ENCODE assay signal across 9 cellular contexts in genomic region chr6:7311171-7311570, GRCh38. TPM values are rescaled to one million over a fixed set of nuclear protein-coding genes. Genes with fewer than 3 reads are reported as not detected.
A peak's percentile ranks its signal among the peaks of the same experiment; 100 is the strongest.
DNase-seq lines count a peak whose midpoint lies in the region; ATAC-seq, FAIRE-seq and TF ChIP-seq lines count a peak whose summit lies in the region.
"Had no signal": no experiment of that assay in that cellular context is flagged by ENCODE, and none has a peak within 500 bp of the region (broad histone marks: within the 10 kb centered on the region; RNA-seq: fewer than 3 reads in every experiment).

No MANE protein-coding gene starts in this region.

- 83% methylated on average over 1 of the region's 1 CpG for WGBS in A549 (ENCODE audit: missing lambda C conversion rate)
- 58% methylated on average over 1 of the region's 1 CpG for WGBS in hepatocyte (ENCODE audit: low lambda C conversion rate, missing lambda C conversion rate)

- H3K27ac Mint-ChIP-seq in activated CD8-positive, alpha-beta T cell treated with anti-CD3 and anti-CD28 coated beads for 36 hours, result no peak overlapping the region

- POLR2A ChIA-PET in A549 (lab: Yijun Ruan, JAX), result interaction anchor here (1.3 kb wide), 1 partner anchor 79 kb away, joined by 4 read pairs; the partner anchor contains the start of genes CAGE1 and RIOK1
- POLR2A ChIA-PET in activated CD8-positive, alpha-beta T cell treated with anti-CD3 and anti-CD28 coated beads for 36 hours (lab: Charles Lee), result interaction anchor here (3.9 kb wide), 1 partner anchor 78 kb away, joined by 22 read pairs; the partner anchor contains the start of genes CAGE1 and RIOK1

- H3K27ac ChIP-seq in A549, result no peak overlapping the region
- H3K27ac ChIP-seq in hepatocyte, result peak overlapping the region; percentile 92

- ATAC-seq in A549, result no peak
- no peak for ATAC-seq in activated CD8-positive, alpha-beta T cell treated with anti-CD3 and anti-CD28 coated beads for 36 hours

- no peak for TF ChIP-seq RAD21 in A549 (conservative IDR thresholded peaks at IDR 0.05 in 1 of 2, IDR thresholded peaks at IDR 0.05 in 1 of 2)

- peaks cover 14% of the 10 kb centered on the region for H4K20me1 ChIP-seq in hepatocyte (ENCODE audit: insufficient read depth, poor library complexity, severe bottlenecking)

- no peak for TF ChIP-seq EP300 in A549 (IDR thresholded peaks at IDR 0.05)

- no peaks in the 10 kb centered on the region for H3K27me3 ChIP-seq in hepatocyte

- H3K36me3 ChIP-seq in hepatocyte (replicated peaks; ENCODE audit: insufficient read depth, low read depth), result peaks cover 2% of the 10 kb centered on the region

- intact Hi-C loops in activated CD8-positive, alpha-beta T cell treated with anti-CD3 and anti-CD28 coated beads for 36 hours (cut with micrococcal nuclease), result loop anchor here (10.0 kb wide), 1 partner anchor 74 kb away; the partner anchor contains the start of genes CAGE1 and RIOK1

- H3K4me3 ChIP-seq in A549 (peak overlapping the region; percentile 100; the same call in 2 of the 3 replicates), hepatocyte (peak overlapping the region; percentile 64)

- FAIRE-seq in A549 (lab: Jason Lieb, UNC) (no peak), GM19239 (lab: Jason Lieb, UNC) (peak; percentile 37)

- DNase-seq in A549 (ENCODE audit: low read depth in 1 of 2, low spot score in 1 of 2) (no peak), GM19239 (ENCODE audit: insufficient read length, low spot score) (no peak), hepatocyte (ENCODE audit: low spot score) (no peak), NCI-H69 (lab: John Stamatoyannopoulos, UW) (no peak), NCI-H1694 (lab: John Stamatoyannopoulos, UW) (no peak), cortex of kidney (lab: John Stamatoyannopoulos, UW) (no peak), midbrain (lab: John Stamatoyannopoulos, UW) (no peak)
- no peak for DNase-seq in activated CD8-positive, alpha-beta T cell treated with anti-CD3 and anti-CD28 coated beads for 36 hours
- DNase-seq: WERI-Rb-1 had no signal

- H3K36me3 Mint-ChIP-seq in activated CD8-positive, alpha-beta T cell treated with anti-CD3 and anti-CD28 coated beads for 36 hours (ENCODE audit: low read depth), result peaks cover 47% of the 10 kb centered on the region

- no peaks in the 10 kb centered on the region for H3K9me2 ChIP-seq in hepatocyte (replicated peaks; ENCODE audit: insufficient read depth)

- H3K27me3 Mint-ChIP-seq in activated CD8-positive, alpha-beta T cell treated with anti-CD3 and anti-CD28 coated beads for 36 hours, result no peaks in the 10 kb centered on the region

- H3K4me2 ChIP-seq in A549, result peak overlapping the region; percentile 93
- H3K4me2 ChIP-seq in hepatocyte, result peak overlapping the region; percentile 86

- TF ChIP-seq POLR2A in A549 (IDR thresholded peaks at IDR 0.05; ENCODE audit: low read length), result no peak

- H3K4me1 Mint-ChIP-seq in activated CD8-positive, alpha-beta T cell treated with anti-CD3 and anti-CD28 coated beads for 36 hours (ENCODE audit: low read depth), result peaks cover 53% of the 10 kb centered on the region

- no peak overlapping the region for H2AFZ ChIP-seq in hepatocyte

- peaks cover 7% of the 10 kb centered on the region for H3K9me3 Mint-ChIP-seq in activated CD8-positive, alpha-beta T cell treated with anti-CD3 and anti-CD28 coated beads for 36 hours

- peak overlapping the region; percentile 94 for H3K4me3 Mint-ChIP-seq in activated CD8-positive, alpha-beta T cell treated with anti-CD3 and anti-CD28 coated beads for 36 hours

- TF ChIP-seq CTCF in A549 (IDR thresholded peaks at IDR 0.05) (no peak), hepatocyte (IDR thresholded peaks at IDR 0.05; ENCODE audit: poor library complexity) (no peak)
- TF ChIP-seq CTCF in activated CD8-positive, alpha-beta T cell treated with anti-CD3 and anti-CD28 coated beads for 36 hours (IDR thresholded peaks at IDR 0.05), result no peak

- peaks cover 62% of the 10 kb centered on the region for H3K79me2 ChIP-seq in hepatocyte

- H3K4me1 ChIP-seq in A549, result peaks cover 17% of the 10 kb centered on the region
- peaks cover 8% of the 10 kb centered on the region for H3K4me1 ChIP-seq in hepatocyte (ENCODE audit: insufficient read depth)

- CTCF ChIA-PET in A549 (lab: Yijun Ruan, JAX), result interaction anchor here (1.0 kb wide), 1 partner anchor 103 kb away, joined by 3 read pairs; no protein-coding TSS in a partner anchor
- CTCF ChIA-PET in activated CD8-positive, alpha-beta T cell treated with anti-CD3 and anti-CD28 coated beads for 36 hours (lab: Charles Lee), result no interaction called here

- no peaks in the 10 kb centered on the region for H3K9me3 ChIP-seq in A549
- H3K9me3 ChIP-seq in hepatocyte (ENCODE audit: low read depth), result no peaks in the 10 kb centered on the region

TF ChIP-seq in A549, 52 proteins besides CTCF, POLR2A, EP300 and RAD21:
- peak; percentile 97 for TF ChIP-seq MAFK (IDR thresholded peaks at IDR 0.05; ENCODE audit: partially characterized antibody)
- TF ChIP-seq HOXB5 (CRISPR knock-in tag; IDR thresholded peaks at IDR 0.05), result no peak

RNA-seq across cellular contexts. Expression of gene SSR1, which starts 1.8 kb away (rescaled TPM):
- polyA plus RNA-seq in A549 (2011; rRNA removed), result 171 and 201 TPM in 2 replicates
- 28.6 and 33.3 TPM in 2 replicates for polyA plus RNA-seq in A549 (2012; cell fraction: cytosol; rRNA removed)
- polyA plus RNA-seq in A549 (2012; cell fraction: nucleus; rRNA removed), result 9.7 and 14.4 TPM in 2 replicates
- polyA plus RNA-seq in A549 (2017; fragmentation: RNase III; extraction: RNeasy Plus Mini Kit Qiagen cat#74134 plus additional on column Dnase treatment), result 84.8 to 91.0 TPM (median 87.0 TPM) in 3 replicates
- polyA minus RNA-seq in A549 (2011; rRNA and poly(A)+ RNA removed), result 47.7 and 52.5 TPM in 2 replicates
- 100 to 1,000 TPM; 117 to 124 TPM for total RNA-seq in activated CD8-positive, alpha-beta T cell treated with anti-CD3 and anti-CD28 coated beads for 36 hours
- total RNA-seq in hepatocyte, result 170 and 177 TPM in 2 replicates
- 191 and 195 TPM in 2 replicates for polyA plus RNA-seq in hepatocyte
